ENCODE assay signal across 20 cellular contexts in the genomic region with DNA sequence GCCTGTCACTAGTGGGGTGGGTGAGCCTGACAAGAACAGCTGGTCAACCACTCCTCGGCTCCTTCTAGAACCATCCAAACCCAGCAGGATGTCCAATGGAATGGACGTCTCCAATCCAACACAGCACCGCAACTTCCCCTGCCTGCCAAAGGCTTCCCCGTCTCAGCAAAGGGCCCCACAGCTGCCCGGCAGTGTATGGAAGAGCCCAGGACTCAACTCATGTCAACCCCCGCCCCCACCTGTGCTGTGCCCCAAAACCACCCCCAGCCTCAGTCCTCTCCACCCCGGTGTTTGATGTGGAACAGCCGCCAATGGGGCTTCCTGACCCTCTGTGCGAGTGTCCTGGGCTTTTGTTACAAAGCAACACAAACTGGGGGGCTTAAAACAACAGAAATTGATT.
DNase-seq lines count a peak whose midpoint lies in the region; ATAC-seq, FAIRE-seq and TF ChIP-seq lines count a peak whose summit lies in the region.
"Had no signal": no experiment of that assay in that cellular context is flagged by ENCODE, and none has a peak within 500 bp of the region (broad histone marks: within the 10 kb centered on the region; RNA-seq: fewer than 3 reads in every experiment).

No MANE protein-coding gene starts in this region.

- H4K91ac ChIP-seq in neuronal stem cell (ENCODE audit: low read depth, low read length, poor library complexity) = no peak overlapping the region

- no peak overlapping the region for H3K4me2 ChIP-seq in neuronal stem cell (ENCODE audit: insufficient read depth, low read length, poor library complexity, severe bottlenecking)
- H3K4me2 ChIP-seq: A549; BLaER1 treated with 17β-estradiol and CSF1 and Interleukin-3, amounts not matched to agents 10 nM and 100 nM had no signal

- H3K18ac ChIP-seq in neuronal stem cell (ENCODE audit: low read length) = peak overlapping the region; percentile 56

- H2AK5ac ChIP-seq in neuronal stem cell (ENCODE audit: low read depth, low read length) = peak overlapping the region; percentile 49

- no peak overlapping the region for H3K27ac ChIP-seq in neuronal stem cell (replicated peaks; ENCODE audit: low read length)
- H3K27ac ChIP-seq: 22Rv1; A549; BLaER1 treated with 17β-estradiol and CSF1 and Interleukin-3, amounts not matched to agents 10 nM and 100 nM; C4-2B had no signal

- H3K23ac ChIP-seq in neuronal stem cell (ENCODE audit: low read depth, low read length, poor library complexity) = no peak overlapping the region

- FAIRE-seq in GM12892 (lab: Jason Lieb, UNC) = no peak
- FAIRE-seq: A549, D721Med, G401.6, GM12891, GM18507 had no signal

- no peaks in the 10 kb centered on the region for H3K27me3 ChIP-seq in neuronal stem cell (ENCODE audit: control insufficient read depth in 3 of 3, insufficient read depth in 3 of 3, low read depth in 1 of 3, low read length in 3 of 3)
- H3K27me3 ChIP-seq: BLaER1 treated with 17β-estradiol and CSF1 and Interleukin-3, amounts not matched to agents 10 nM and 100 nM had no signal

- H2BK5ac ChIP-seq in neuronal stem cell (ENCODE audit: low read length) = no peak overlapping the region

- no peak for TF ChIP-seq POLR2A in GM12892 (IDR thresholded peaks at IDR 0.05; ENCODE audit: low read depth, low read length)

- H3K9me3 ChIP-seq in neuronal stem cell (replicated peaks in 1 of 2; ENCODE audit: control insufficient read depth in 2 of 2, insufficient read depth in 1 of 2, low read depth in 1 of 2, low read length in 2 of 2) = peaks cover 2 to 3% of the 10 kb centered on the region in 2 donors
- H3K9me3 ChIP-seq: A549; BLaER1 treated with 17β-estradiol and CSF1 and Interleukin-3, amounts not matched to agents 10 nM and 100 nM had no signal

- H2BK12ac ChIP-seq in neuronal stem cell (ENCODE audit: low read length) = no peak overlapping the region

- no peak overlapping the region for H3K4ac ChIP-seq in neuronal stem cell (ENCODE audit: low read length)

- H3K79me1 ChIP-seq in neuronal stem cell (ENCODE audit: low read depth, low read length) = peaks cover 3% of the 10 kb centered on the region

- no peak overlapping the region for H3K4me3 ChIP-seq in neuronal stem cell (ENCODE audit: low read length in 2 of 2)
- H3K4me3 ChIP-seq: A549; BLaER1 treated with 17β-estradiol and CSF1 and Interleukin-3, amounts not matched to agents 10 nM and 100 nM had no signal

- no peak overlapping the region for H2AFZ ChIP-seq in neuronal stem cell (ENCODE audit: low read length)

- H3K14ac ChIP-seq in neuronal stem cell (ENCODE audit: low read length) = no peak overlapping the region

- ATAC-seq in Right ventricle myocardium superior (ENCODE audit: poor library complexity) (no peak), left cardiac atrium (no peak)
- ATAC-seq: A549; CD8-positive, alpha-beta T cell had no signal

- DNase-seq in Right ventricle myocardium superior (peak; percentile 21), left cardiac atrium (no peak), neuronal stem cell (ENCODE audit: low spot score) (no peak), NCI-H187 treated with DMSO at 0.1 percent for 48 hours (lab: John Stamatoyannopoulos, UW) (no peak), GM12892 (ENCODE audit: insufficient read length) (no peak)
- DNase-seq: AML-193; Caco-2; Calu3; CD4-positive, alpha-beta T cell; CD8-positive, alpha-beta T cell; DMS79 treated with DMSO at 0.1 percent for 48 hours; GF-D8 had no signal

- H2BK120ac ChIP-seq in neuronal stem cell (ENCODE audit: low read depth, low read length) = no peak overlapping the region

- H2BK15ac ChIP-seq in neuronal stem cell (ENCODE audit: low read length) = no peak overlapping the region

- H3K4me1 ChIP-seq in neuronal stem cell (ENCODE audit: control insufficient read depth in 2 of 2, insufficient read depth in 1 of 2, low read depth in 1 of 2, low read length in 2 of 2) = peaks cover 4 to 25% of the 10 kb centered on the region in 2 donors
- H3K4me1 ChIP-seq: A549 had no signal

- no peak overlapping the region for H4K8ac ChIP-seq in neuronal stem cell (ENCODE audit: low read depth, low read length)

- no CpG with 5 or more reads among the region's 9 CpGs for WGBS in neuronal stem cell (ENCODE audit: extremely low coverage in 2 of 2, insufficient read length in 2 of 2, insufficient replicate concordance in 1 of 2), 2 donors

- no peaks in the 10 kb centered on the region for H3K36me3 ChIP-seq in neuronal stem cell (replicated peaks in 1 of 2; ENCODE audit: control insufficient read depth in 2 of 2, insufficient read depth in 2 of 2, low read length in 2 of 2)
- H3K36me3 ChIP-seq: BLaER1 treated with 17β-estradiol and CSF1 and Interleukin-3, amounts not matched to agents 10 nM and 100 nM had no signal

- H3K9ac ChIP-seq in neuronal stem cell (ENCODE audit: low read depth, low read length, poor library complexity) = no peak overlapping the region
- H3K9ac ChIP-seq: BLaER1 treated with 17β-estradiol and CSF1 and Interleukin-3, amounts not matched to agents 10 nM and 100 nM had no signal

- intact Hi-C loops in Right ventricle myocardium superior (cut with DNase I) (no loop called here), left cardiac atrium (cut with DNase I) (no loop called here)
